31 cellular contexts compared by ENCODE assay signal in the genomic region with DNA sequence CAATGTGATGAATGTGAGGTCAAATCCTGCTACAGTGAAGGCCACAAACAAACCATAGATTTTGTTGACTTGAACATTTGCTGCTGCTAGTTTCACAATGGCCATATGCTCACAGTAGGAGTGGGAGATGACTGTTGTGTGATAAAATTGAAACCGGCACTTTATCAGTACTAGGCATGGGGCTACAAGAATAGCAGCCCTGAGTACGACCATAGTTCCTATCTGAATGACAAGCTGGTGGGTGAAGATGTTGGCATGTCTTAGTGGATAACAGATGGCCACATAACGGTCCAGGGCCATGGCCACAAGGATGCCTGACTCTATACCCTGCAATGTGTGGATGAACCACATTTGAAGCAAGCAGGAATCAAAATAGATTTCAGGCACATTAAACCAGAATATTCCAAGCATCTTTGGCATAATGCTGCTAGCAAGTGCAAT. TPM values are rescaled to one million over a fixed set of nuclear protein-coding genes. Genes with fewer than 3 reads are reported as not detected.
"Had no signal": no experiment of that assay in that cellular context is flagged by ENCODE, and none has a peak within 500 bp of the region (broad histone marks: within the 10 kb centered on the region; RNA-seq: fewer than 3 reads in every experiment).

No MANE protein-coding gene starts in this region.

- DNase-seq: activated CD8-positive, alpha-beta memory T cell treated with anti-CD3 and anti-CD28 coated beads for 24 hours; activated CD8-positive, alpha-beta memory T cell treated with anti-CD3 and anti-CD28 coated beads, Interleukin-2, amount 50 U/mL, for 4 hours; activated T-cell treated with anti-CD3 and anti-CD28 coated beads, Interleukin-2, amount 50 U/mL, for 24 hours; effector CD8-positive, alpha-beta T cell; foreskin keratinocyte; immature natural killer cell; natural killer cell; stimulated activated CD4-positive, alpha-beta T cell treated with anti-CD3 and anti-CD28 coated beads, Interleukin-12 subunit alpha, Interleukin-12 subunit beta, amount 100 ng/mL, for 4 hours; stimulated activated CD4-positive, alpha-beta T cell treated with anti-CD3 and anti-CD28 coated beads, Interleukin-4, amount 100 ng/mL, for 4 hours; SW 1271; T-helper 17 cell; thyroid gland; upper lobe of right lung had no signal

- FAIRE-seq: astrocyte had no signal

- H3K4me3 ChIP-seq: breast epithelium, hepatocyte, lung, prostate gland, right atrium auricular region, thyroid gland, upper lobe of right lung had no signal

- H3K36me3 ChIP-seq: breast epithelium, prostate gland, right atrium auricular region, thyroid gland, upper lobe of right lung had no signal

- H3K27ac Mint-ChIP-seq: activated naive CD4-positive, alpha-beta T cell treated with anti-CD3 and anti-CD28 coated beads, Interleukin-2, amount 50 U/mL, for 72 hours; activated T-cell treated with anti-CD3 and anti-CD28 coated beads, Interleukin-2, amount 50 U/mL, for 24 hours; activated T-helper 17 cell treated with anti-CD3 and anti-CD28 coated beads, Interleukin-2, amount 50 U/mL, for 72 hours; dendritic cell treated with granulocyte-macrophage colony-stimulating factor and Interleukin-4, amounts not matched to agents 40 ng/mL and 50 ng/mL, for 4 days; immature natural killer cell; natural killer cell; stimulated activated naive CD8-positive, alpha-beta T cell treated with anti-CD3 and anti-CD28 coated beads, Interleukin-15, Interleukin-2, amounts not matched to agents 100 ng/mL and 50 ng/mL, for 24 hours; T-helper 17 cell; WTC11 had no signal

- H3K4me1 Mint-ChIP-seq: activated T-helper 17 cell treated with anti-CD3 and anti-CD28 coated beads, Interleukin-2, amount 50 U/mL, for 72 hours; immature natural killer cell; natural killer cell had no signal

- H3K79me2 ChIP-seq: hepatocyte had no signal

- H3K27me3 Mint-ChIP-seq: activated T-cell treated with anti-CD3 and anti-CD28 coated beads, Interleukin-2, amount 50 U/mL, for 24 hours; activated T-helper 17 cell treated with anti-CD3 and anti-CD28 coated beads, Interleukin-2, amount 50 U/mL, for 72 hours; dendritic cell treated with granulocyte-macrophage colony-stimulating factor and Interleukin-4, amounts not matched to agents 40 ng/mL and 50 ng/mL, for 4 days; stimulated activated naive CD8-positive, alpha-beta T cell treated with anti-CD3 and anti-CD28 coated beads, Interleukin-15, Interleukin-2, amounts not matched to agents 100 ng/mL and 50 ng/mL, for 24 hours had no signal

- H3K4me2 ChIP-seq: hepatocyte had no signal

- H3K4me1 ChIP-seq: breast epithelium, foreskin keratinocyte, prostate gland, right atrium auricular region, thyroid gland, upper lobe of right lung had no signal

- H3K27me3 ChIP-seq: breast epithelium, foreskin keratinocyte, right atrium auricular region, thyroid gland, upper lobe of right lung had no signal

- H3K27ac ChIP-seq: breast epithelium, foreskin keratinocyte, hepatocyte, prostate gland, right atrium auricular region, thyroid gland, upper lobe of right lung had no signal

- H3K9me3 ChIP-seq: breast epithelium, prostate gland, right atrium auricular region, thyroid gland, upper lobe of right lung had no signal

- ATAC-seq: activated naive CD4-positive, alpha-beta T cell treated with anti-CD3 and anti-CD28 coated beads, Interleukin-2, amount 50 U/mL, for 72 hours; activated T-helper 17 cell treated with anti-CD3 and anti-CD28 coated beads, Interleukin-2, amount 50 U/mL, for 72 hours; foreskin keratinocyte; left lobe of liver; natural killer cell; T-helper 17 cell; upper lobe of right lung; WTC11 had no signal

- H2AFZ ChIP-seq: hepatocyte had no signal

- H3K9me3 Mint-ChIP-seq: activated naive CD4-positive, alpha-beta T cell treated with anti-CD3 and anti-CD28 coated beads, Interleukin-2, amount 50 U/mL, for 72 hours; activated T-cell treated with anti-CD3 and anti-CD28 coated beads, Interleukin-2, amount 50 U/mL, for 24 hours; activated T-helper 17 cell treated with anti-CD3 and anti-CD28 coated beads, Interleukin-2, amount 50 U/mL, for 72 hours; dendritic cell treated with granulocyte-macrophage colony-stimulating factor and Interleukin-4, amounts not matched to agents 40 ng/mL and 50 ng/mL, for 4 days; immature natural killer cell; natural killer cell; stimulated activated naive CD8-positive, alpha-beta T cell treated with anti-CD3 and anti-CD28 coated beads, Interleukin-15, Interleukin-2, amounts not matched to agents 100 ng/mL and 50 ng/mL, for 24 hours; WTC11 had no signal

- H3K36me3 Mint-ChIP-seq: activated naive CD4-positive, alpha-beta T cell treated with anti-CD3 and anti-CD28 coated beads, Interleukin-2, amount 50 U/mL, for 72 hours; immature natural killer cell; natural killer cell; WTC11 had no signal

- H3K4me3 Mint-ChIP-seq: activated T-cell treated with anti-CD3 and anti-CD28 coated beads, Interleukin-2, amount 50 U/mL, for 24 hours; activated T-helper 17 cell treated with anti-CD3 and anti-CD28 coated beads, Interleukin-2, amount 50 U/mL, for 72 hours; dendritic cell treated with granulocyte-macrophage colony-stimulating factor and Interleukin-4, amounts not matched to agents 40 ng/mL and 50 ng/mL, for 4 days; immature natural killer cell; natural killer cell; stimulated activated naive CD8-positive, alpha-beta T cell treated with anti-CD3 and anti-CD28 coated beads, Interleukin-15, Interleukin-2, amounts not matched to agents 100 ng/mL and 50 ng/mL, for 24 hours; T-helper 17 cell; WTC11 had no signal

RNA-seq across cellular contexts. Expression of gene OR52A1, which starts 2.8 kb away (rescaled TPM):
- total RNA-seq: activated naive CD4-positive, alpha-beta T cell treated with anti-CD3 and anti-CD28 coated beads, Interleukin-2, amount 50 U/mL, for 72 hours; astrocyte; breast epithelium; chondrocyte; foreskin keratinocyte; glomerular endothelial cell; hepatocyte; kidney epithelial cell; left lobe of liver; lung; natural killer cell; osteocyte; right atrium auricular region; T-helper 17 cell; thyroid gland; upper lobe of right lung had no signal
- polyA plus RNA-seq: adipose tissue, esophagus, foreskin keratinocyte, hepatocyte, immature natural killer cell, lung had no signal

RNA-seq across cellular contexts. Expression of gene OR52A5, which starts 13.6 kb away (rescaled TPM):
- total RNA-seq: activated naive CD4-positive, alpha-beta T cell treated with anti-CD3 and anti-CD28 coated beads, Interleukin-2, amount 50 U/mL, for 72 hours; activated T-helper 17 cell treated with anti-CD3 and anti-CD28 coated beads, Interleukin-2, amount 50 U/mL, for 72 hours; astrocyte; breast epithelium; chondrocyte; foreskin keratinocyte; glomerular endothelial cell; hepatocyte; kidney epithelial cell; left lobe of liver; lung; natural killer cell; osteocyte; prostate gland; right atrium auricular region; T-helper 17 cell; thyroid gland; upper lobe of right lung had no signal
- polyA plus RNA-seq: adipose tissue, esophagus, foreskin keratinocyte, hepatocyte, immature natural killer cell, lung had no signal

RNA-seq across cellular contexts. Expression of gene OR51V1, which starts 48.7 kb away (rescaled TPM):
- total RNA-seq: activated naive CD4-positive, alpha-beta T cell treated with anti-CD3 and anti-CD28 coated beads, Interleukin-2, amount 50 U/mL, for 72 hours; activated T-helper 17 cell treated with anti-CD3 and anti-CD28 coated beads, Interleukin-2, amount 50 U/mL, for 72 hours; astrocyte; breast epithelium; chondrocyte; foreskin keratinocyte; glomerular endothelial cell; hepatocyte; kidney epithelial cell; left lobe of liver; lung; natural killer cell; osteocyte; prostate gland; right atrium auricular region; T-helper 17 cell; thyroid gland; upper lobe of right lung; WTC11 had no signal
- polyA plus RNA-seq: adipose tissue, esophagus, foreskin keratinocyte, hepatocyte, immature natural killer cell, lung had no signal
